27 cellular contexts compared by ENCODE assay signal in the genomic region with DNA sequence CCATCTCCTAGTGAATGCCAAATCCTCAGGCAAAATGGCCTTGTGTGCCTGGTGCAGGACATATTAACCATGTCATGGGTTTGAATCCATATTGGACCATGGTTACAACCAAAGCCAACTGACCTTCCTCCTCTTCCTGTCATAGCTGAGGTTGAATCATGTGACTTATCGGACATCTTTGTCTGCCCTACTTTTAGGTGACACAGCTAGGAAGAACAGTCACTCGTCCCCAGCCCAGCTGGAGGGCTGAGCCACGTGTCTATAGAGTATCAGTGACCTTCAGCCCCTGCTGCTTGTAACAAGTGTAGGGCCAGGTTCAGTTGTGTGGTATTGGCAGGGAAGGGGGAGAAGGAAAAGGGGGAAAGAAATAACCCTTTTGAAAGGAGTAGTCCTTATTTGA.
"Had no signal": no experiment of that assay in that cellular context is flagged by ENCODE, and none has a peak within 500 bp of the region (broad histone marks: within the 10 kb centered on the region; RNA-seq: fewer than 3 reads in every experiment).

No MANE protein-coding gene starts in this region.

- H3K27me3 Mint-ChIP-seq: activated naive CD8-positive, alpha-beta T cell treated with anti-CD3 and anti-CD28 coated beads, Interleukin-2, amount 50 U/mL, for 24 hours; T-cell had no signal

- H3K4me1 ChIP-seq: sigmoid colon had no signal

- H3K36me3 Mint-ChIP-seq: T-cell had no signal

- H3K27ac Mint-ChIP-seq: activated naive CD8-positive, alpha-beta T cell treated with anti-CD3 and anti-CD28 coated beads, Interleukin-2, amount 50 U/mL, for 24 hours; activated T-helper 2 cell treated with anti-CD3 and anti-CD28 coated beads, Interferon-gamma antibody, Interleukin-2, Interleukin-4, amounts not matched to agents 10 μg/mL and 5 μg/mL and 100 μg/mL, durations not matched to agents 14 hours and 24 hours and 36 hours; nephron progenitor cell had no signal

- H3K36me3 ChIP-seq: brain microvascular endothelial cell, gastrocnemius medialis, sigmoid colon, spleen, tibial nerve, vagina had no signal

- H3K27me3 ChIP-seq: brain microvascular endothelial cell, gastrocnemius medialis, sigmoid colon, spleen, tibial nerve, vagina had no signal

- H3K4me3 Mint-ChIP-seq: activated naive CD8-positive, alpha-beta T cell treated with anti-CD3 and anti-CD28 coated beads, Interleukin-2, amount 50 U/mL, for 24 hours; nephron progenitor cell; T-cell had no signal

- ATAC-seq: activated naive CD8-positive, alpha-beta T cell treated with anti-CD3 and anti-CD28 coated beads, Interleukin-2, amount 50 U/mL, for 24 hours; esophagus mucosa; gastrocnemius medialis; left ventricle myocardium superior; SK-N-SH treated with all-trans-retinoic acid at 6 μM for 48 hours; T-cell had no signal

- DNase-seq: activated CD4-positive, alpha-beta T cell treated with anti-CD3 and anti-CD28 coated beads, Interleukin-2, amount 50 U/mL, for 4 hours; activated CD4-positive, CD25-positive, alpha-beta regulatory T cell treated with anti-CD3 and anti-CD28 coated beads, Interleukin-2, amount 50 U/mL, for 72 hours; activated naive CD4-positive, alpha-beta T cell treated with Interleukin-2 at 50 U/mL for 16 hours; activated naive CD8-positive, alpha-beta T cell treated with anti-CD3 and anti-CD28 coated beads, Interleukin-2, amount 50 U/mL, for 24 hours; activated T-cell treated with anti-CD3 and anti-CD28 coated beads, Interleukin-2, amount 50 U/mL, for 1 hour; aorta; brain microvascular endothelial cell; central memory CD4-positive, alpha-beta T cell; gastrocnemius medialis; head of caudate nucleus; kidney glomerular epithelial cell; left ventricle myocardium superior; mesenchymal stem cell; nephron progenitor cell; nucleus accumbens; posterior cingulate gyrus; sigmoid colon; spleen; stimulated activated CD8-positive, alpha-beta memory T cell treated with anti-CD3 and anti-CD28 coated beads, Interleukin-4, amount 100 ng/mL, for 48 hours; stimulated activated naive CD4-positive, alpha-beta T cell treated with Interleukin-2 at 50 U/mL for 16 hours; T-cell had no signal

- H3K9me3 ChIP-seq: gastrocnemius medialis, spleen, vagina had no signal

- H3K4me3 ChIP-seq: gastrocnemius medialis, sigmoid colon, spleen, tibial nerve, vagina had no signal

- H3K27ac ChIP-seq: brain microvascular endothelial cell, gastrocnemius medialis, sigmoid colon, vagina, VCaP had no signal
